1 cellular context compared by ENCODE assay signal in the genomic region with DNA sequence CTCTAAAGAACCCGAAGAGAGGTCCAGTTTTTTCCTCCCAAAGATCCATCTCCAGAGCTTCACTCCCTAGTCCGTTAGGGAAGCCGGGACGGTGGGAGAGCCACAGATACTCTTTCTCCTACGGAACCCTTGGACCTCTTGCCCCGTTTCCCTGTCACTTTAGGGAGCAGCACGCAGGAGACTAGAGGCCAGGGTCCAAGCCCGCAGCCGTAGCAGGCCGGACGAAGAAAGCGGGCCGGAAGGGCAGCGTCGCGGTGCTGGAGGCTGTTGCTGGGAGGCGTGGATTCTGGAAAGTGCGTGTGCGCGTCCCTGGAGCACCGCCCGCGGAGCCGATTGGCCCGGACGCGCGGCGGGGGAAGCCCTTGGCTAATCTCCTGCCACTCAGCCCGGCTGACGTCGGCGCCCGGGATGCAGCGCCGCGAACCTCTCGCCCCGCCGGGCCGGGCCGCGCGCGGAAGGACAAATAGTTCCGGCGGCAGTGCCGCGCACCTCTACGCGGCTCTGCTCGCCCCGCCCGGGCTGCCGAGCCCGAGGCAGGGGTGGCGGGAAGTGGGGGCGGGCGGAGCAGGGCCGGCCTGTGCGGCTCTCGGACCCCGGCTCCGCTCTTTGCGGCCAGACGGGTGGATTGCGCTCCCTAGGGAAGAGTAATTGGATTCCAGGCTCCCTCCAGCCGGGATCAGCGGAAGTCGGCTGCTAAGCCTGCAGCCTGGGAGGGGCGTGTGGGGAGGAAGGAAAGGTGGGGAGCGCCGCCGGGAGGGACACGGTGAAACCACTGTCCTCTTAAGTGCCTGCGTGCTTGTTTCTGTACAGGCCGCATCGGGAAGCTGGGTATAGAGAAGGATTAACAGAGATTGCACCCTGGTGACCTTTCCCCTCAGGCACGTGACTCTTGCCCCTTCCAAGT.
TF ChIP-seq lines count a peak whose summit lies in the region.

No MANE protein-coding gene starts in this region.

TF ChIP-seq in K562, 482 proteins besides CTCF, POLR2A, EP300 and RAD21 (continued from another document and continues in another):
- TF ChIP-seq, protein P1, sequence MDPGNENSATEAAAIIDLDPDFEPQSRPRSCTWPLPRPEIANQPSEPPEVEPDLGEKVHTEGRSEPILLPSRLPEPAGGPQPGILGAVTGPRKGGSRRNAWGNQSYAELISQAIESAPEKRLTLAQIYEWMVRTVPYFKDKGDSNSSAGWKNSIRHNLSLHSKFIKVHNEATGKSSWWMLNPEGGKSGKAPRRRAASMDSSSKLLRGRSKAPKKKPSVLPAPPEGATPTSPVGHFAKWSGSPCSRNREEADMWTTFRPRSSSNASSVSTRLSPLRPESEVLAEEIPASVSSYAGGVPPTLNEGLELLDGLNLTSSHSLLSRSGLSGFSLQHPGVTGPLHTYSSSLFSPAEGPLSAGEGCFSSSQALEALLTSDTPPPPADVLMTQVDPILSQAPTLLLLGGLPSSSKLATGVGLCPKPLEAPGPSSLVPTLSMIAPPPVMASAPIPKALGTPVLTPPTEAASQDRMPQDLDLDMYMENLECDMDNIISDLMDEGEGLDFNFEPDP (CRISPR knock-in tag; IDR thresholded peaks at IDR 0.05): no peak
- TF ChIP-seq SPI1 (IDR thresholded peaks at IDR 0.05; ENCODE audit: borderline replicate concordance, low read depth, low read length) (no peak), SRSF9 (IDR thresholded peaks at IDR 0.05; ENCODE audit: borderline replicate concordance, low read depth, low read length) (no peak), TEAD1 (CRISPR knock-in tag; IDR thresholded peaks at IDR 0.05) (peak in 1 of 2 experiments; percentile 26; a peak in 2 of 4 replicates), TCF7L2 (IDR thresholded peaks at IDR 0.05; ENCODE audit: low read depth, low read length) (no peak), RUNX1 (IDR thresholded peaks at IDR 0.05; ENCODE audit: low read depth) (no peak), TCF7 (IDR thresholded peaks at IDR 0.05; ENCODE audit: borderline replicate concordance) (no peak; the same call in 1 of the 2 replicates), ZNF511 (CRISPR knock-in tag; IDR thresholded peaks at IDR 0.05) (no peak), HMBOX1 (IDR thresholded peaks at IDR 0.05) (no peak), SMAD2 (IDR thresholded peaks at IDR 0.05; ENCODE audit: low read depth, low read length) (no peak), SMARCE1 (IDR thresholded peaks at IDR 0.05) (0 out of 2 replicates have a peak, but pooled peaks have one; percentile 10), EZH2 (IDR thresholded peaks at IDR 0.05; ENCODE audit: borderline replicate concordance, low read depth, low read length) (no peak), HDAC3 (IDR thresholded peaks at IDR 0.05; ENCODE audit: borderline replicate concordance, partially characterized antibody) (no peak), YBX1 (IDR thresholded peaks at IDR 0.05) (no peak), ZBTB43 (CRISPR knock-in tag; IDR thresholded peaks at IDR 0.05) (no peak), RHOXF2B (CRISPR knock-in tag; conservative IDR thresholded peaks at IDR 0.05) (no peak), ETS2 (tag; IDR thresholded peaks at IDR 0.05; ENCODE audit: borderline replicate concordance, poor library complexity, severe bottlenecking) (no peak), SNAPC5 (CRISPR knock-in tag; IDR thresholded peaks at IDR 0.05) (no peak), ADNP (tag; IDR thresholded peaks at IDR 0.05) (no peak), PCBP2 (IDR thresholded peaks at IDR 0.05; ENCODE audit: low read depth, low read length, poor library complexity, severe bottlenecking) (no peak), NFIC (IDR thresholded peaks at IDR 0.05) (peak; percentile 45), NR3C1 (CRISPR knock-in tag; IDR thresholded peaks at IDR 0.05) (no peak), NONO (IDR thresholded peaks at IDR 0.05; ENCODE audit: low read depth in 2 of 2, low read length in 1 of 2) (peak; percentile 79 to 85), ZNF24 (IDR thresholded peaks at IDR 0.05) (peak; percentile 3; the same call in 1 of the 2 replicates)
- TF ChIP-seq, protein P2, sequence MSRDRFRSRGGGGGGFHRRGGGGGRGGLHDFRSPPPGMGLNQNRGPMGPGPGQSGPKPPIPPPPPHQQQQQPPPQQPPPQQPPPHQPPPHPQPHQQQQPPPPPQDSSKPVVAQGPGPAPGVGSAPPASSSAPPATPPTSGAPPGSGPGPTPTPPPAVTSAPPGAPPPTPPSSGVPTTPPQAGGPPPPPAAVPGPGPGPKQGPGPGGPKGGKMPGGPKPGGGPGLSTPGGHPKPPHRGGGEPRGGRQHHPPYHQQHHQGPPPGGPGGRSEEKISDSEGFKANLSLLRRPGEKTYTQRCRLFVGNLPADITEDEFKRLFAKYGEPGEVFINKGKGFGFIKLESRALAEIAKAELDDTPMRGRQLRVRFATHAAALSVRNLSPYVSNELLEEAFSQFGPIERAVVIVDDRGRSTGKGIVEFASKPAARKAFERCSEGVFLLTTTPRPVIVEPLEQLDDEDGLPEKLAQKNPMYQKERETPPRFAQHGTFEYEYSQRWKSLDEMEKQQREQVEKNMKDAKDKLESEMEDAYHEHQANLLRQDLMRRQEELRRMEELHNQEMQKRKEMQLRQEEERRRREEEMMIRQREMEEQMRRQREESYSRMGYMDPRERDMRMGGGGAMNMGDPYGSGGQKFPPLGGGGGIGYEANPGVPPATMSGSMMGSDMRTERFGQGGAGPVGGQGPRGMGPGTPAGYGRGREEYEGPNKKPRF (IDR thresholded peaks at IDR 0.05; ENCODE audit: low read depth, low read length): no peak
- TF ChIP-seq, protein P3, sequence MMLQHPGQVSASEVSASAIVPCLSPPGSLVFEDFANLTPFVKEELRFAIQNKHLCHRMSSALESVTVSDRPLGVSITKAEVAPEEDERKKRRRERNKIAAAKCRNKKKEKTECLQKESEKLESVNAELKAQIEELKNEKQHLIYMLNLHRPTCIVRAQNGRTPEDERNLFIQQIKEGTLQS (IDR thresholded peaks at IDR 0.05): no peak
- TF ChIP-seq, protein P3 (CRISPR knock-in tag; conservative IDR thresholded peaks at IDR 0.05): peak; percentile 47; the same call in 1 of the 2 replicates
- TF ChIP-seq, protein P4, sequence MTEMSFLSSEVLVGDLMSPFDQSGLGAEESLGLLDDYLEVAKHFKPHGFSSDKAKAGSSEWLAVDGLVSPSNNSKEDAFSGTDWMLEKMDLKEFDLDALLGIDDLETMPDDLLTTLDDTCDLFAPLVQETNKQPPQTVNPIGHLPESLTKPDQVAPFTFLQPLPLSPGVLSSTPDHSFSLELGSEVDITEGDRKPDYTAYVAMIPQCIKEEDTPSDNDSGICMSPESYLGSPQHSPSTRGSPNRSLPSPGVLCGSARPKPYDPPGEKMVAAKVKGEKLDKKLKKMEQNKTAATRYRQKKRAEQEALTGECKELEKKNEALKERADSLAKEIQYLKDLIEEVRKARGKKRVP (CRISPR knock-in tag; IDR thresholded peaks at IDR 0.05): 0 out of 2 replicates have a peak, but pooled peaks have one; percentile 4
- TF ChIP-seq, protein P5, sequence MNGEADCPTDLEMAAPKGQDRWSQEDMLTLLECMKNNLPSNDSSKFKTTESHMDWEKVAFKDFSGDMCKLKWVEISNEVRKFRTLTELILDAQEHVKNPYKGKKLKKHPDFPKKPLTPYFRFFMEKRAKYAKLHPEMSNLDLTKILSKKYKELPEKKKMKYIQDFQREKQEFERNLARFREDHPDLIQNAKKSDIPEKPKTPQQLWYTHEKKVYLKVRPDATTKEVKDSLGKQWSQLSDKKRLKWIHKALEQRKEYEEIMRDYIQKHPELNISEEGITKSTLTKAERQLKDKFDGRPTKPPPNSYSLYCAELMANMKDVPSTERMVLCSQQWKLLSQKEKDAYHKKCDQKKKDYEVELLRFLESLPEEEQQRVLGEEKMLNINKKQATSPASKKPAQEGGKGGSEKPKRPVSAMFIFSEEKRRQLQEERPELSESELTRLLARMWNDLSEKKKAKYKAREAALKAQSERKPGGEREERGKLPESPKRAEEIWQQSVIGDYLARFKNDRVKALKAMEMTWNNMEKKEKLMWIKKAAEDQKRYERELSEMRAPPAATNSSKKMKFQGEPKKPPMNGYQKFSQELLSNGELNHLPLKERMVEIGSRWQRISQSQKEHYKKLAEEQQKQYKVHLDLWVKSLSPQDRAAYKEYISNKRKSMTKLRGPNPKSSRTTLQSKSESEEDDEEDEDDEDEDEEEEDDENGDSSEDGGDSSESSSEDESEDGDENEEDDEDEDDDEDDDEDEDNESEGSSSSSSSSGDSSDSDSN (IDR thresholded peaks at IDR 0.05; ENCODE audit: borderline replicate concordance in 1 of 2, low read depth in 2 of 2, low read length in 2 of 2): peak in 1 of 2 experiments; percentile 77; a peak in 1 of 4 replicates
- TF ChIP-seq, protein P6, sequence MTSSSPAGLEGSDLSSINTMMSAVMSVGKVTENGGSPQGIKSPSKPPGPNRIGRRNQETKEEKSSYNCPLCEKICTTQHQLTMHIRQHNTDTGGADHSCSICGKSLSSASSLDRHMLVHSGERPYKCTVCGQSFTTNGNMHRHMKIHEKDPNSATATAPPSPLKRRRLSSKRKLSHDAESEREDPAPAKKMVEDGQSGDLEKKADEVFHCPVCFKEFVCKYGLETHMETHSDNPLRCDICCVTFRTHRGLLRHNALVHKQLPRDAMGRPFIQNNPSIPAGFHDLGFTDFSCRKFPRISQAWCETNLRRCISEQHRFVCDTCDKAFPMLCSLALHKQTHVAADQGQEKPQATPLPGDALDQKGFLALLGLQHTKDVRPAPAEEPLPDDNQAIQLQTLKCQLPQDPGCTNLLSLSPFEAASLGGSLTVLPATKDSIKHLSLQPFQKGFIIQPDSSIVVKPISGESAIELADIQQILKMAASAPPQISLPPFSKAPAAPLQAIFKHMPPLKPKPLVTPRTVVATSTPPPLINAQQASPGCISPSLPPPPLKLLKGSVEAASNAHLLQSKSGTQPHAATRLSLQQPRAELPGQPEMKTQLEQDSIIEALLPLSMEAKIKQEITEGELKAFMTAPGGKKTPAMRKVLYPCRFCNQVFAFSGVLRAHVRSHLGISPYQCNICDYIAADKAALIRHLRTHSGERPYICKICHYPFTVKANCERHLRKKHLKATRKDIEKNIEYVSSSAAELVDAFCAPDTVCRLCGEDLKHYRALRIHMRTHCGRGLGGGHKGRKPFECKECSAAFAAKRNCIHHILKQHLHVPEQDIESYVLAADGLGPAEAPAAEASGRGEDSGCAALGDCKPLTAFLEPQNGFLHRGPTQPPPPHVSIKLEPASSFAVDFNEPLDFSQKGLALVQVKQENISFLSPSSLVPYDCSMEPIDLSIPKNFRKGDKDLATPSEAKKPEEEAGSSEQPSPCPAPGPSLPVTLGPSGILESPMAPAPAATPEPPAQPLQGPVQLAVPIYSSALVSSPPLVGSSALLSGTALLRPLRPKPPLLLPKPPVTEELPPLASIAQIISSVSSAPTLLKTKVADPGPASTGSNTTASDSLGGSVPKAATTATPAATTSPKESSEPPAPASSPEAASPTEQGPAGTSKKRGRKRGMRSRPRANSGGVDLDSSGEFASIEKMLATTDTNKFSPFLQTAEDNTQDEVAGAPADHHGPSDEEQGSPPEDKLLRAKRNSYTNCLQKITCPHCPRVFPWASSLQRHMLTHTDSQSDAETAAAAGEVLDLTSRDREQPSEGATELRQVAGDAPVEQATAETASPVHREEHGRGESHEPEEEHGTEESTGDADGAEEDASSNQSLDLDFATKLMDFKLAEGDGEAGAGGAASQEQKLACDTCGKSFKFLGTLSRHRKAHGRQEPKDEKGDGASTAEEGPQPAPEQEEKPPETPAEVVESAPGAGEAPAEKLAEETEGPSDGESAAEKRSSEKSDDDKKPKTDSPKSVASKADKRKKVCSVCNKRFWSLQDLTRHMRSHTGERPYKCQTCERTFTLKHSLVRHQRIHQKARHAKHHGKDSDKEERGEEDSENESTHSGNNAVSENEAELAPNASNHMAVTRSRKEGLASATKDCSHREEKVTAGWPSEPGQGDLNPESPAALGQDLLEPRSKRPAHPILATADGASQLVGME (CRISPR knock-in tag; IDR thresholded peaks at IDR 0.05): no peak; the same call in 1 of the 2 replicates
- TF ChIP-seq, protein P7, sequence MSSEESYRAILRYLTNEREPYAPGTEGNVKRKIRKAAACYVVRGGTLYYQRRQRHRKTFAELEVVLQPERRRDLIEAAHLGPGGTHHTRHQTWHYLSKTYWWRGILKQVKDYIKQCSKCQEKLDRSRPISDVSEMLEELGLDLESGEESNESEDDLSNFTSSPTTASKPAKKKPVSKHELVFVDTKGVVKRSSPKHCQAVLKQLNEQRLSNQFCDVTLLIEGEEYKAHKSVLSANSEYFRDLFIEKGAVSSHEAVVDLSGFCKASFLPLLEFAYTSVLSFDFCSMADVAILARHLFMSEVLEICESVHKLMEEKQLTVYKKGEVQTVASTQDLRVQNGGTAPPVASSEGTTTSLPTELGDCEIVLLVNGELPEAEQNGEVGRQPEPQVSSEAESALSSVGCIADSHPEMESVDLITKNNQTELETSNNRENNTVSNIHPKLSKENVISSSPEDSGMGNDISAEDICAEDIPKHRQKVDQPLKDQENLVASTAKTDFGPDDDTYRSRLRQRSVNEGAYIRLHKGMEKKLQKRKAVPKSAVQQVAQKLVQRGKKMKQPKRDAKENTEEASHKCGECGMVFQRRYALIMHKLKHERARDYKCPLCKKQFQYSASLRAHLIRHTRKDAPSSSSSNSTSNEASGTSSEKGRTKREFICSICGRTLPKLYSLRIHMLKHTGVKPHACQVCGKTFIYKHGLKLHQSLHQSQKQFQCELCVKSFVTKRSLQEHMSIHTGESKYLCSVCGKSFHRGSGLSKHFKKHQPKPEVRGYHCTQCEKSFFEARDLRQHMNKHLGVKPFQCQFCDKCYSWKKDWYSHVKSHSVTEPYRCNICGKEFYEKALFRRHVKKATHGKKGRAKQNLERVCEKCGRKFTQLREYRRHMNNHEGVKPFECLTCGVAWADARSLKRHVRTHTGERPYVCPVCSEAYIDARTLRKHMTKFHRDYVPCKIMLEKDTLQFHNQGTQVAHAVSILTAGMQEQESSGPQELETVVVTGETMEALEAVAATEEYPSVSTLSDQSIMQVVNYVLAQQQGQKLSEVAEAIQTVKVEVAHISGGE (CRISPR knock-in tag; IDR thresholded peaks at IDR 0.05): peak in 2 of 3 experiments; percentile 87 to 97; a peak in 4 of 6 replicates
